In the genomic region with DNA sequence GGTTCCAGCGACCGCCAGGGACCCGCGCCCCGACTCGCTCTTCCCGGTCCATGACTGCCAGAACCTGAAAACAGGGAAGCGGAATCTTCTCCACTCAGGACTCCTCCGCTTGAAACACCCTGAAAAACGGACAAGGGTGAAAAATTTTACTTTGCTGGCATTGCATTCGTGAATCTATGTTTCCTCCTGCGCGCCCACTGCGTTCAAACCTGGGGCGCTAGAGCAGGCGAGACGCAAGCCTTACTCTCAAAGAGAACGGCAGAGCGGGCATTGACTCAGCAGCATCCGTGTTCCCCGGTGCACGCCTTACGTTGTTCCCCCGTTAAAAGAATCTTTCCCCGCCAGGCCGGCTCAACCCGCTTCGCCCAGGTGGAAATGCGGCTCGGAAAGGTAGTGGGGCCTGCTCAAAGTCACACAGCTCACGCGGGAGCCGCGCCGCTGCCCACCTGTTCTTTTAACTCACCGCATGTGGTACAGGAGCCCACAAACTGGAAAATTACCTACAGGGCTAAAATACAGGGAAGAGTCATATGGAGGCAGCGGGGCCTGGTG, we compare ENCODE assay signal across 13 cellular contexts. TPM values are rescaled to one million over a fixed set of nuclear protein-coding genes. Genes with fewer than 3 reads are reported as not detected.
DNase-seq lines count a peak whose midpoint lies in the region; ATAC-seq and TF ChIP-seq lines count a peak whose summit lies in the region.
"Had no signal": no experiment of that assay in that cellular context is flagged by ENCODE, and none has a peak within 500 bp of the region (broad histone marks: within the 10 kb centered on the region; RNA-seq: fewer than 3 reads in every experiment).

No MANE protein-coding gene starts in this region.

- H3K27me3 ChIP-seq in RWPE2 (ENCODE audit: insufficient read depth, poor library complexity, severe bottlenecking) = peaks cover 68% of the 10 kb centered on the region
- H3K27me3 ChIP-seq in hepatocyte = peaks cover 56% of the 10 kb centered on the region

- 51% methylated on average over 32 of the region's 37 CpGs for WGBS in hepatocyte (ENCODE audit: low lambda C conversion rate, missing lambda C conversion rate)

- ATAC-seq in RWPE2 (ENCODE audit: low read depth) (no peak), GM21381 (IDR thresholded peaks at IDR 0.05; ENCODE audit: unreplicated experiment) (no peak)
- no peak for ATAC-seq in stimulated activated effector memory CD8-positive, alpha-beta T cell treated with anti-CD3 and anti-CD28 coated beads, Interleukin-12 subunit alpha, Interleukin-12 subunit beta, amount 100 ng/mL, for 72 hours

- no peaks in the 10 kb centered on the region for H4K20me1 ChIP-seq in hepatocyte (ENCODE audit: insufficient read depth, poor library complexity, severe bottlenecking)

- TF ChIP-seq CTCF in RWPE2 (IDR thresholded peaks at IDR 0.05; ENCODE audit: poor library complexity, severe bottlenecking) = peak; percentile 82
- TF ChIP-seq CTCF in hepatocyte (IDR thresholded peaks at IDR 0.05; ENCODE audit: poor library complexity) = no peak

- no peaks in the 10 kb centered on the region for H3K9me3 Mint-ChIP-seq in T-helper 2 cell treated with Interferon-gamma antibody and Interleukin-4, amounts not matched to agents 5 μg/mL and 100 μg/mL, for 36 hours
- no peaks in the 10 kb centered on the region for H3K9me3 Mint-ChIP-seq in stimulated activated effector memory CD8-positive, alpha-beta T cell treated with anti-CD3 and anti-CD28 coated beads, Interleukin-12 subunit alpha, Interleukin-12 subunit beta, amount 100 ng/mL, for 72 hours

- no peaks in the 10 kb centered on the region for H3K79me2 ChIP-seq in hepatocyte

- peaks cover 2% of the 10 kb centered on the region for H3K4me1 Mint-ChIP-seq in T-helper 2 cell treated with Interferon-gamma antibody and Interleukin-4, amounts not matched to agents 5 μg/mL and 100 μg/mL, for 36 hours (ENCODE audit: low read depth)
- peaks cover 7% of the 10 kb centered on the region for H3K4me1 Mint-ChIP-seq in stimulated activated effector memory CD8-positive, alpha-beta T cell treated with anti-CD3 and anti-CD28 coated beads, Interleukin-12 subunit alpha, Interleukin-12 subunit beta, amount 100 ng/mL, for 72 hours

- no peaks in the 10 kb centered on the region for H3K36me3 Mint-ChIP-seq in T-helper 2 cell treated with Interferon-gamma antibody and Interleukin-4, amounts not matched to agents 5 μg/mL and 100 μg/mL, for 36 hours (ENCODE audit: low read depth)
- H3K36me3 Mint-ChIP-seq in stimulated activated effector memory CD8-positive, alpha-beta T cell treated with anti-CD3 and anti-CD28 coated beads, Interleukin-12 subunit alpha, Interleukin-12 subunit beta, amount 100 ng/mL, for 72 hours = no peaks in the 10 kb centered on the region

- H3K27ac ChIP-seq in RWPE2 (ENCODE audit: poor library complexity, severe bottlenecking) (no peak overlapping the region), hepatocyte (no peak overlapping the region)
- H3K27ac ChIP-seq: brain microvascular endothelial cell, WERI-Rb-1 had no signal

- H3K27me3 Mint-ChIP-seq in T-helper 2 cell treated with Interferon-gamma antibody and Interleukin-4, amounts not matched to agents 5 μg/mL and 100 μg/mL, for 36 hours (ENCODE audit: low read depth) = peaks cover 83% of the 10 kb centered on the region

- peak overlapping the region; percentile 98 for H3K4me2 ChIP-seq in hepatocyte

- peak overlapping the region; percentile 60 for H2AFZ ChIP-seq in hepatocyte

- no peak overlapping the region for H3K27ac Mint-ChIP-seq in T-helper 2 cell treated with Interferon-gamma antibody and Interleukin-4, amounts not matched to agents 5 μg/mL and 100 μg/mL, for 36 hours
- H3K27ac Mint-ChIP-seq in stimulated activated effector memory CD8-positive, alpha-beta T cell treated with anti-CD3 and anti-CD28 coated beads, Interleukin-12 subunit alpha, Interleukin-12 subunit beta, amount 100 ng/mL, for 72 hours = no peak overlapping the region

- DNase-seq in T-helper 2 cell treated with Interferon-gamma antibody and Interleukin-4, amounts not matched to agents 5 μg/mL and 100 μg/mL, for 36 hours (ENCODE audit: low spot score) = no peak
- DNase-seq in T-helper 2 cell (no peak), RWPE2 (ENCODE audit: low spot score) (no peak), hepatocyte (ENCODE audit: low spot score) (no peak), SK-N-DZ (ENCODE audit: low spot score) (no peak), ureter (ENCODE audit: low spot score) (no peak)
- no peak for DNase-seq in stimulated activated effector memory CD8-positive, alpha-beta T cell treated with anti-CD3 and anti-CD28 coated beads, Interleukin-12 subunit alpha, Interleukin-12 subunit beta, amount 100 ng/mL, for 72 hours (ENCODE audit: low spot score in 2 of 2)
- DNase-seq: brain microvascular endothelial cell, NCI-H510A had no signal

- H3K4me1 ChIP-seq in RWPE2 (ENCODE audit: insufficient read depth, poor library complexity, severe bottlenecking) (no peaks in the 10 kb centered on the region), hepatocyte (ENCODE audit: insufficient read depth) (peaks cover 4% of the 10 kb centered on the region)

- no peaks in the 10 kb centered on the region for H3K9me3 ChIP-seq in RWPE2 (ENCODE audit: severe bottlenecking)
- H3K9me3 ChIP-seq in hepatocyte (ENCODE audit: low read depth) = no peaks in the 10 kb centered on the region

- H3K9me2 ChIP-seq in hepatocyte (replicated peaks; ENCODE audit: insufficient read depth) = no peaks in the 10 kb centered on the region

- H3K4me3 ChIP-seq in RWPE2 (ENCODE audit: severe bottlenecking) = no peak overlapping the region
- peak overlapping the region; percentile 47 for H3K4me3 ChIP-seq in hepatocyte
- H3K4me3 ChIP-seq: GM12878 had no signal

- peak overlapping the region; percentile 61 for H3K4me3 Mint-ChIP-seq in T-helper 2 cell treated with Interferon-gamma antibody and Interleukin-4, amounts not matched to agents 5 μg/mL and 100 μg/mL, for 36 hours
- H3K4me3 Mint-ChIP-seq in stimulated activated effector memory CD8-positive, alpha-beta T cell treated with anti-CD3 and anti-CD28 coated beads, Interleukin-12 subunit alpha, Interleukin-12 subunit beta, amount 100 ng/mL, for 72 hours = peak overlapping the region; percentile 50

- H3K36me3 ChIP-seq in RWPE2 (ENCODE audit: low read depth) (no peaks in the 10 kb centered on the region), hepatocyte (replicated peaks; ENCODE audit: insufficient read depth, low read depth) (no peaks in the 10 kb centered on the region)
- H3K36me3 ChIP-seq: brain microvascular endothelial cell, WERI-Rb-1 had no signal

RNA-seq across cellular contexts. Expression of gene DRD1, which starts 1.0 kb away (rescaled TPM):
- total RNA-seq in hepatocyte (0.80 and 1.2 TPM in 2 replicates), ureter (2.9 TPM)
- 0.25 and 0.33 TPM in 2 replicates for polyA plus RNA-seq in hepatocyte
- polyA plus RNA-seq in SK-N-DZ (2014; cell fraction: cytosol; rRNA removed) = not detected in 2 replicates
- polyA plus RNA-seq in SK-N-DZ (2014; cell fraction: nucleus; rRNA removed) = not detected in 2 replicates
- total RNA-seq: GM12878, right cardiac atrium had no signal
- polyA plus RNA-seq: GM12878, right cardiac atrium had no signal

RNA-seq across cellular contexts. Expression of gene SFXN1, which starts 33.4 kb away (rescaled TPM):
- total RNA-seq in hepatocyte = 82.4 and 110 TPM in 2 replicates
- 57.0 and 60.0 TPM in 2 replicates for polyA plus RNA-seq in hepatocyte
- 70.8 and 79.7 TPM in 2 replicates for polyA plus RNA-seq in SK-N-DZ (2014; cell fraction: cytosol; rRNA removed)
- 38.7 and 49.4 TPM in 2 replicates for polyA plus RNA-seq in SK-N-DZ (2014; cell fraction: nucleus; rRNA removed)
- 36.4 TPM for total RNA-seq in ureter
